In the genomic region with DNA sequence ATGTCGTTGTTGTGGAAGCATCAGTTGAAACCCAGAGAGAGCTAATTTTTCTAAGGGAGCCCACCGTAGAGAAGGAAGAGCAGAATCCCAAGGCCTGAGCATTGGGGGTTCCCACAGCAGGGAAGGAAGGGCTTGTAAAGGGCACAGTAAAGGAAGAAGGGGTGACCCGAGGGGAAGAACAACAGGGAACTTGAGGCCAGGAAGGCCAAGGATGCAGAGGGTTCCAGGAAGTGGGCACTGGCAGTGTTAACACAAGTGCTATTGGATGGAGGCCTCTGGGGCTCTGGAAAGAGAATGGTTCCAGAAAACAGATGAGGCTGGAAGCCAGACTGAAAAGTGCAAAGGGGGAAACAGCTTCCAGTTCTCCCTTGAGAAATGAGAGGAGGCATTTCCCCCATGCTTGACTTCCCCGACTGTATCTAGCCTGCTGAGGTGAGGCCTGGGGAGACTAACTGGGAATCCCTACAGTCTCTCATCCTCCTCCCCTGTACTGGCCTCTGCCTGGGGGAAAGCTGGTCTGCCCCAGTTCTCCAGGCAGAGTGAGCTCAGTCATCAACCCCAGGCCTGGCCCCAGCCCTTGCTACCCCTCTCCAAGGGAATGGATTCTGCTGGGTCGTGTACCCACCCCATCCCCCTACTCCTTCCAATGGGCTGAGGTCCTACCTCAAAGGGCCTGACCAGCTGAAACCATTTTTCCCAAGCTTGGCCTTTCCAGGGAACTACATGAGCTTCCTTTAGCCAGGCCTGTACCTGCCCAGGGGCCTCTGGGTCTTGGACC, we compare ENCODE assay signal across 1 cellular context.
TF ChIP-seq lines count a peak whose summit lies in the region.

No MANE protein-coding gene starts in this region.

TF ChIP-seq in K562, 482 proteins besides CTCF, POLR2A, EP300 and RAD21:
- no peak for TF ChIP-seq SMARCA4 (IDR thresholded peaks at IDR 0.05)
- TF ChIP-seq SAFB (IDR thresholded peaks at IDR 0.05; ENCODE audit: borderline replicate concordance, low read depth, low read length), result no peak
- no peak for TF ChIP-seq RBBP5 (IDR thresholded peaks at IDR 0.05; ENCODE audit: borderline replicate concordance, insufficient read depth, low read length, poor library complexity, severe bottlenecking)
- no peak for TF ChIP-seq ZNF274 (IDR thresholded peaks at IDR 0.05; ENCODE audit: borderline replicate concordance, low read depth, low read length)
- TF ChIP-seq ZNF830 (CRISPR knock-in tag; IDR thresholded peaks at IDR 0.05), result no peak
- no peak for TF ChIP-seq COPS2 (conservative IDR thresholded peaks at IDR 0.05)
- TF ChIP-seq, protein P1, sequence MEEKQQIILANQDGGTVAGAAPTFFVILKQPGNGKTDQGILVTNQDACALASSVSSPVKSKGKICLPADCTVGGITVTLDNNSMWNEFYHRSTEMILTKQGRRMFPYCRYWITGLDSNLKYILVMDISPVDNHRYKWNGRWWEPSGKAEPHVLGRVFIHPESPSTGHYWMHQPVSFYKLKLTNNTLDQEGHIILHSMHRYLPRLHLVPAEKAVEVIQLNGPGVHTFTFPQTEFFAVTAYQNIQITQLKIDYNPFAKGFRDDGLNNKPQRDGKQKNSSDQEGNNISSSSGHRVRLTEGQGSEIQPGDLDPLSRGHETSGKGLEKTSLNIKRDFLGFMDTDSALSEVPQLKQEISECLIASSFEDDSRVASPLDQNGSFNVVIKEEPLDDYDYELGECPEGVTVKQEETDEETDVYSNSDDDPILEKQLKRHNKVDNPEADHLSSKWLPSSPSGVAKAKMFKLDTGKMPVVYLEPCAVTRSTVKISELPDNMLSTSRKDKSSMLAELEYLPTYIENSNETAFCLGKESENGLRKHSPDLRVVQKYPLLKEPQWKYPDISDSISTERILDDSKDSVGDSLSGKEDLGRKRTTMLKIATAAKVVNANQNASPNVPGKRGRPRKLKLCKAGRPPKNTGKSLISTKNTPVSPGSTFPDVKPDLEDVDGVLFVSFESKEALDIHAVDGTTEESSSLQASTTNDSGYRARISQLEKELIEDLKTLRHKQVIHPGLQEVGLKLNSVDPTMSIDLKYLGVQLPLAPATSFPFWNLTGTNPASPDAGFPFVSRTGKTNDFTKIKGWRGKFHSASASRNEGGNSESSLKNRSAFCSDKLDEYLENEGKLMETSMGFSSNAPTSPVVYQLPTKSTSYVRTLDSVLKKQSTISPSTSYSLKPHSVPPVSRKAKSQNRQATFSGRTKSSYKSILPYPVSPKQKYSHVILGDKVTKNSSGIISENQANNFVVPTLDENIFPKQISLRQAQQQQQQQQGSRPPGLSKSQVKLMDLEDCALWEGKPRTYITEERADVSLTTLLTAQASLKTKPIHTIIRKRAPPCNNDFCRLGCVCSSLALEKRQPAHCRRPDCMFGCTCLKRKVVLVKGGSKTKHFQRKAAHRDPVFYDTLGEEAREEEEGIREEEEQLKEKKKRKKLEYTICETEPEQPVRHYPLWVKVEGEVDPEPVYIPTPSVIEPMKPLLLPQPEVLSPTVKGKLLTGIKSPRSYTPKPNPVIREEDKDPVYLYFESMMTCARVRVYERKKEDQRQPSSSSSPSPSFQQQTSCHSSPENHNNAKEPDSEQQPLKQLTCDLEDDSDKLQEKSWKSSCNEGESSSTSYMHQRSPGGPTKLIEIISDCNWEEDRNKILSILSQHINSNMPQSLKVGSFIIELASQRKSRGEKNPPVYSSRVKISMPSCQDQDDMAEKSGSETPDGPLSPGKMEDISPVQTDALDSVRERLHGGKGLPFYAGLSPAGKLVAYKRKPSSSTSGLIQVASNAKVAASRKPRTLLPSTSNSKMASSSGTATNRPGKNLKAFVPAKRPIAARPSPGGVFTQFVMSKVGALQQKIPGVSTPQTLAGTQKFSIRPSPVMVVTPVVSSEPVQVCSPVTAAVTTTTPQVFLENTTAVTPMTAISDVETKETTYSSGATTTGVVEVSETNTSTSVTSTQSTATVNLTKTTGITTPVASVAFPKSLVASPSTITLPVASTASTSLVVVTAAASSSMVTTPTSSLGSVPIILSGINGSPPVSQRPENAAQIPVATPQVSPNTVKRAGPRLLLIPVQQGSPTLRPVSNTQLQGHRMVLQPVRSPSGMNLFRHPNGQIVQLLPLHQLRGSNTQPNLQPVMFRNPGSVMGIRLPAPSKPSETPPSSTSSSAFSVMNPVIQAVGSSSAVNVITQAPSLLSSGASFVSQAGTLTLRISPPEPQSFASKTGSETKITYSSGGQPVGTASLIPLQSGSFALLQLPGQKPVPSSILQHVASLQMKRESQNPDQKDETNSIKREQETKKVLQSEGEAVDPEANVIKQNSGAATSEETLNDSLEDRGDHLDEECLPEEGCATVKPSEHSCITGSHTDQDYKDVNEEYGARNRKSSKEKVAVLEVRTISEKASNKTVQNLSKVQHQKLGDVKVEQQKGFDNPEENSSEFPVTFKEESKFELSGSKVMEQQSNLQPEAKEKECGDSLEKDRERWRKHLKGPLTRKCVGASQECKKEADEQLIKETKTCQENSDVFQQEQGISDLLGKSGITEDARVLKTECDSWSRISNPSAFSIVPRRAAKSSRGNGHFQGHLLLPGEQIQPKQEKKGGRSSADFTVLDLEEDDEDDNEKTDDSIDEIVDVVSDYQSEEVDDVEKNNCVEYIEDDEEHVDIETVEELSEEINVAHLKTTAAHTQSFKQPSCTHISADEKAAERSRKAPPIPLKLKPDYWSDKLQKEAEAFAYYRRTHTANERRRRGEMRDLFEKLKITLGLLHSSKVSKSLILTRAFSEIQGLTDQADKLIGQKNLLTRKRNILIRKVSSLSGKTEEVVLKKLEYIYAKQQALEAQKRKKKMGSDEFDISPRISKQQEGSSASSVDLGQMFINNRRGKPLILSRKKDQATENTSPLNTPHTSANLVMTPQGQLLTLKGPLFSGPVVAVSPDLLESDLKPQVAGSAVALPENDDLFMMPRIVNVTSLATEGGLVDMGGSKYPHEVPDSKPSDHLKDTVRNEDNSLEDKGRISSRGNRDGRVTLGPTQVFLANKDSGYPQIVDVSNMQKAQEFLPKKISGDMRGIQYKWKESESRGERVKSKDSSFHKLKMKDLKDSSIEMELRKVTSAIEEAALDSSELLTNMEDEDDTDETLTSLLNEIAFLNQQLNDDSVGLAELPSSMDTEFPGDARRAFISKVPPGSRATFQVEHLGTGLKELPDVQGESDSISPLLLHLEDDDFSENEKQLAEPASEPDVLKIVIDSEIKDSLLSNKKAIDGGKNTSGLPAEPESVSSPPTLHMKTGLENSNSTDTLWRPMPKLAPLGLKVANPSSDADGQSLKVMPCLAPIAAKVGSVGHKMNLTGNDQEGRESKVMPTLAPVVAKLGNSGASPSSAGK (IDR thresholded peaks at IDR 0.05), result no peak
- no peak for TF ChIP-seq ZNF699 (CRISPR knock-in tag; IDR thresholded peaks at IDR 0.05; ENCODE audit: insufficient replicate concordance)
- no peak for TF ChIP-seq CREM (IDR thresholded peaks at IDR 0.05; ENCODE audit: low read depth)
- TF ChIP-seq, protein P2, sequence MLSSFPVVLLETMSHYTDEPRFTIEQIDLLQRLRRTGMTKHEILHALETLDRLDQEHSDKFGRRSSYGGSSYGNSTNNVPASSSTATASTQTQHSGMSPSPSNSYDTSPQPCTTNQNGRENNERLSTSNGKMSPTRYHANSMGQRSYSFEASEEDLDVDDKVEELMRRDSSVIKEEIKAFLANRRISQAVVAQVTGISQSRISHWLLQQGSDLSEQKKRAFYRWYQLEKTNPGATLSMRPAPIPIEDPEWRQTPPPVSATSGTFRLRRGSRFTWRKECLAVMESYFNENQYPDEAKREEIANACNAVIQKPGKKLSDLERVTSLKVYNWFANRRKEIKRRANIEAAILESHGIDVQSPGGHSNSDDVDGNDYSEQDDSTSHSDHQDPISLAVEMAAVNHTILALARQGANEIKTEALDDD (IDR thresholded peaks at IDR 0.05), result no peak
- TF ChIP-seq POLR2G (IDR thresholded peaks at IDR 0.05; ENCODE audit: low read depth, low read length), result no peak
- TF ChIP-seq ZFP36 (IDR thresholded peaks at IDR 0.05; ENCODE audit: low read depth, low read length, partially characterized antibody), result no peak
- TF ChIP-seq, protein P3, sequence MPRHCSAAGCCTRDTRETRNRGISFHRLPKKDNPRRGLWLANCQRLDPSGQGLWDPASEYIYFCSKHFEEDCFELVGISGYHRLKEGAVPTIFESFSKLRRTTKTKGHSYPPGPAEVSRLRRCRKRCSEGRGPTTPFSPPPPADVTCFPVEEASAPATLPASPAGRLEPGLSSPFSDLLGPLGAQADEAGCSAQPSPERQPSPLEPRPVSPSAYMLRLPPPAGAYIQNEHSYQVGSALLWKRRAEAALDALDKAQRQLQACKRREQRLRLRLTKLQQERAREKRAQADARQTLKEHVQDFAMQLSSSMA (CRISPR knock-in tag; IDR thresholded peaks at IDR 0.05), result no peak
- TF ChIP-seq, protein P4, sequence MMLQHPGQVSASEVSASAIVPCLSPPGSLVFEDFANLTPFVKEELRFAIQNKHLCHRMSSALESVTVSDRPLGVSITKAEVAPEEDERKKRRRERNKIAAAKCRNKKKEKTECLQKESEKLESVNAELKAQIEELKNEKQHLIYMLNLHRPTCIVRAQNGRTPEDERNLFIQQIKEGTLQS (IDR thresholded peaks at IDR 0.05), result no peak
- TF ChIP-seq, protein P4 (CRISPR knock-in tag; conservative IDR thresholded peaks at IDR 0.05), result no peak
- TF ChIP-seq, protein P5, sequence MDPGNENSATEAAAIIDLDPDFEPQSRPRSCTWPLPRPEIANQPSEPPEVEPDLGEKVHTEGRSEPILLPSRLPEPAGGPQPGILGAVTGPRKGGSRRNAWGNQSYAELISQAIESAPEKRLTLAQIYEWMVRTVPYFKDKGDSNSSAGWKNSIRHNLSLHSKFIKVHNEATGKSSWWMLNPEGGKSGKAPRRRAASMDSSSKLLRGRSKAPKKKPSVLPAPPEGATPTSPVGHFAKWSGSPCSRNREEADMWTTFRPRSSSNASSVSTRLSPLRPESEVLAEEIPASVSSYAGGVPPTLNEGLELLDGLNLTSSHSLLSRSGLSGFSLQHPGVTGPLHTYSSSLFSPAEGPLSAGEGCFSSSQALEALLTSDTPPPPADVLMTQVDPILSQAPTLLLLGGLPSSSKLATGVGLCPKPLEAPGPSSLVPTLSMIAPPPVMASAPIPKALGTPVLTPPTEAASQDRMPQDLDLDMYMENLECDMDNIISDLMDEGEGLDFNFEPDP (CRISPR knock-in tag; IDR thresholded peaks at IDR 0.05), result no peak
